1 cellular context compared by ENCODE assay signal in genomic region chr5:78577992-78578391, GRCh38.
TF ChIP-seq lines count a peak whose summit lies in the region.

No MANE protein-coding gene starts in this region.

TF ChIP-seq in GM23338, 12 proteins besides CTCF, POLR2A, EP300 and RAD21 (continued from another document):
- no peak for TF ChIP-seq REST (IDR thresholded peaks at IDR 0.05; ENCODE audit: unreplicated experiment)
- TF ChIP-seq CREB1 (CRISPR knock-in tag; IDR thresholded peaks at IDR 0.05; ENCODE audit: low read depth): no peak
- TF ChIP-seq JUNB (IDR thresholded peaks at IDR 0.05; ENCODE audit: unreplicated experiment): no peak
